In the genomic region with DNA sequence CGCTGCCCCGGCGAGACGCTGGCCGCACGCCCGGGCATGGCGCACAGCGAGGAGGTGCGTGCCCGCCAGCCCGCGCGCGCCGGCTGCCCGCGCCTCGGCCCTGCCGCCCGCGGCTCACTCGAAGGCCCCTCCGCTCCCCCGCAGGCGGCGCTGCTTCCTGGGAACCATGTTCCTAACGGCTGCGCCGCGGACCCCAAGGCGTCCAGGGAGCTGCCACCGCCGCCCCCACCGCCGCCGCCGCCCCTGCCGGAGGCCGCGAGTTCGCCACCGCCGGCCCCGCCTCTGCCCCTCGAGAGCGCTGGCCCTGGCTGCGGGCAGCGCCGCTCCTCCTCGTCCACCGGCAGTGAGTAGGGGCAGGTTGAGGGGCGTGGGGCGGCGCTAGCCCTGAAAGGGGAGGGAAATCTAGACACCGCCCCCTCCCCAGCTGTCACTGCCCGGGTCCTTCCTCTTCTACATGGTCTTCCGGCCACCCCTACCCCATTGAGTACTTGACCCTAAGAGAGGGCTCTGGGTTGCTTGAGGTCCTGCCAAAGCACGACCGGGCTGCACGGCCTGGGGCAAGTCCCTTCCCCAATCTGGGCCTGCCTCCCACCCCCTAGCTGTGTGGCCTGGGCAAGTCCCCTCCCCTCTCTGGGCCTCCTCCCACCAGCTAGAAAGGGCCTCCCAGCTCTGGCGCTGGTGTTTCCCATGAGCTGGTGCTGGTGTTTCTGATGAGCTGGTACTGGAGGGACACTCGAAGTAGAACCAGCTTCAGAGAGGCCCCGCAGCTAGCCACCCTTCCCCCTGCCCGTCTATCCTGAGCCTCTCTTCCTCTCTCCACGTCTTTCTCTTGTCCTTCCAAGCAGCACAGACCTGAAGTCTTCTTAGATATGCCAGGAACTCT, we compare ENCODE assay signal across 8 cellular contexts. TPM values are rescaled to one million over a fixed set of nuclear protein-coding genes. Genes with fewer than 3 reads are reported as not detected.
DNase-seq lines count a peak whose midpoint lies in the region; ATAC-seq, FAIRE-seq and TF ChIP-seq lines count a peak whose summit lies in the region.

No MANE protein-coding gene starts in this region.

- no peak overlapping the region for H3K4me3 ChIP-seq in endothelial cell of umbilical vein (replicated peaks in 1 of 3; ENCODE audit: insufficient read depth in 1 of 3, low read depth in 1 of 3, low read length in 3 of 3)

- no peaks in the 10 kb centered on the region for H3K9me1 ChIP-seq in endothelial cell of umbilical vein (replicated peaks; ENCODE audit: control insufficient read depth, extremely low read depth, insufficient read depth, low read length)

- no peak overlapping the region for H2AFZ ChIP-seq in endothelial cell of umbilical vein (ENCODE audit: low read depth, low read length)

- no peak overlapping the region for H3K9ac ChIP-seq in endothelial cell of umbilical vein (replicated peaks; ENCODE audit: extremely low read depth, insufficient read depth, low read length)

- TF ChIP-seq CTCF in endothelial cell of umbilical vein (IDR thresholded peaks at IDR 0.05; ENCODE audit: extremely low read depth in 1 of 2, insufficient read depth in 1 of 2, low read depth in 1 of 2, low read length in 2 of 2) (no peak), progenitor cell of endocrine pancreas (IDR thresholded peaks at IDR 0.05; ENCODE audit: unreplicated experiment) (no peak), GM20000 (IDR thresholded peaks at IDR 0.05; ENCODE audit: extremely low read depth, missing control alignments) (no peak)

- intact Hi-C loops in endothelial cell of umbilical vein (cut with micrococcal nuclease), result no loop called here

- no peak for TF ChIP-seq POLR2A in endothelial cell of umbilical vein (IDR thresholded peaks at IDR 0.05; ENCODE audit: low read depth, low read length)

- CTCF ChIA-PET in endothelial cell of umbilical vein (lab: Charles Lee), result interaction anchor here (1.0 to 1.9 kb wide), 4 partner anchors 11 to 203 kb away, joined by 3 to 18 read pairs (median 4); no protein-coding TSS in a partner anchor

- no peaks in the 10 kb centered on the region for H3K4me1 ChIP-seq in endothelial cell of umbilical vein (ENCODE audit: control insufficient read depth, extremely low read depth, insufficient read depth, low read length)

- peak overlapping the region; percentile 27 for H3K27ac Mint-ChIP-seq in progenitor cell of endocrine pancreas

- peaks cover 24% of the 10 kb centered on the region for H3K4me1 Mint-ChIP-seq in progenitor cell of endocrine pancreas (ENCODE audit: low read depth)

- H3K79me2 ChIP-seq in endothelial cell of umbilical vein (ENCODE audit: control insufficient read depth, insufficient read depth, low read length), result no peaks in the 10 kb centered on the region

- H3K36me3 Mint-ChIP-seq in progenitor cell of endocrine pancreas (ENCODE audit: insufficient read depth), result peaks cover 6% of the 10 kb centered on the region

- H3K27me3 Mint-ChIP-seq in progenitor cell of endocrine pancreas, result peaks cover 14% of the 10 kb centered on the region

- H3K27me3 ChIP-seq in endothelial cell of umbilical vein (ENCODE audit: control insufficient read depth in 2 of 2, insufficient read depth in 2 of 2, low read length in 2 of 2), result peaks cover 48 to 51% of the 10 kb centered on the region in 2 experiments

- no peak overlapping the region for H3K27ac ChIP-seq in endothelial cell of umbilical vein (ENCODE audit: insufficient read depth, low read depth, low read length)

- dilution Hi-C loops in endothelial cell of umbilical vein (cut with MboI; ENCODE audit: extremely low pct_ligation_motif_present, low sequenced_read_pairs), result no loop called here

- no peak overlapping the region for H3K4me2 ChIP-seq in endothelial cell of umbilical vein (ENCODE audit: insufficient read depth, low read length)

- H3K36me3 ChIP-seq in endothelial cell of umbilical vein (ENCODE audit: control insufficient read depth in 2 of 2, extremely low read depth in 1 of 2, insufficient read depth in 2 of 2, low read length in 2 of 2), result no peaks in the 10 kb centered on the region

- H3K4me3 Mint-ChIP-seq in progenitor cell of endocrine pancreas (ENCODE audit: low read depth), result peak overlapping the region; percentile 59

- peak; percentile 15 for DNase-seq in NCI-H1436 (lab: John Stamatoyannopoulos, UW)
- DNase-seq in NCI-H1436 treated with DMSO at 0.1 percent for 48 hours (lab: John Stamatoyannopoulos, UW), result no peak
- peak; percentile 45 to 85 for DNase-seq in NCI-H526 (lab: John Stamatoyannopoulos, UW)
- DNase-seq in endothelial cell of umbilical vein (ENCODE audit: low read depth, low spot score), result peak; percentile 20
- DNase-seq in progenitor cell of endocrine pancreas (ENCODE audit: low spot score, unreplicated experiment), result peak; percentile 42
- no peak for DNase-seq in GM20000 (ENCODE audit: low spot score)

- FAIRE-seq in endothelial cell of umbilical vein (lab: Jason Lieb, UNC), result no peak

- no peaks in the 10 kb centered on the region for H3K9me3 Mint-ChIP-seq in progenitor cell of endocrine pancreas (ENCODE audit: low read depth)

- H4K20me1 ChIP-seq in endothelial cell of umbilical vein (replicated peaks; ENCODE audit: control insufficient read depth, extremely low read depth, insufficient read depth, low read length), result no peaks in the 10 kb centered on the region

- POLR2A ChIA-PET in endothelial cell of umbilical vein (lab: Charles Lee), result no interaction called here

- ATAC-seq in GM19397 (IDR thresholded peaks at IDR 0.05; ENCODE audit: unreplicated experiment) (no peak), GM19455 (IDR thresholded peaks at IDR 0.05; ENCODE audit: unreplicated experiment) (no peak)

- no peaks in the 10 kb centered on the region for H3K9me3 ChIP-seq in endothelial cell of umbilical vein (replicated peaks; ENCODE audit: control insufficient read depth, insufficient read depth, low read length)

- BruUV-seq in endothelial cell of umbilical vein (replicated peaks; lab: Mats Ljungman, UMichigan), result no TSS peak

TF ChIP-seq in endothelial cell of umbilical vein, 7 proteins besides CTCF, POLR2A, EP300 and RAD21 (continues in another document):
- TF ChIP-seq FOS (IDR thresholded peaks at IDR 0.05; ENCODE audit: borderline replicate concordance, insufficient read depth, low read length) (no peak), GATA2 (IDR thresholded peaks at IDR 0.05; ENCODE audit: insufficient read depth, insufficient read length, low read depth, low read length) (no peak)

RNA-seq across cellular contexts. Expression of a gene that starts 17.0 kb away (rescaled TPM):
- 33.9 and 48.7 TPM in 2 replicates for total RNA-seq in endothelial cell of umbilical vein
- polyA plus RNA-seq in endothelial cell of umbilical vein, result 38.8 and 52.9 TPM in 2 replicates
- polyA plus RNA-seq in endothelial cell of umbilical vein (2011; cell fraction: cytosol; rRNA removed), result 8.5 and 11.8 TPM in 2 replicates
- 247 and 252 TPM in 2 replicates for polyA plus RNA-seq in endothelial cell of umbilical vein (2011; cell fraction: nucleus; rRNA removed)
- 18.0 and 27.4 TPM in 2 replicates for polyA plus RNA-seq in endothelial cell of umbilical vein (2012)
- 11.2 and 23.6 TPM in 2 replicates for polyA minus RNA-seq in endothelial cell of umbilical vein
- not detected for polyA minus RNA-seq in endothelial cell of umbilical vein (2011; cell fraction: cytosol; rRNA and poly(A)+ RNA removed)
- polyA minus RNA-seq in endothelial cell of umbilical vein (2011; cell fraction: nucleus; rRNA and poly(A)+ RNA removed), result 31.3 and 39.8 TPM in 2 replicates
- 68.3 and 68.9 TPM in 2 replicates for total RNA-seq in progenitor cell of endocrine pancreas

RNA-seq across cellular contexts. Expression of a gene that starts 24.4 kb away (rescaled TPM):
- total RNA-seq in endothelial cell of umbilical vein (0.71 and 2.2 TPM in 2 replicates), progenitor cell of endocrine pancreas (49.5 and 54.0 TPM in 2 replicates)
- polyA plus RNA-seq in endothelial cell of umbilical vein, result 0.46 and 0.54 TPM in 2 replicates
- 0.07 and 0.17 TPM in 2 replicates for polyA plus RNA-seq in endothelial cell of umbilical vein (2011; cell fraction: cytosol; rRNA removed)
- 0.76 and 0.80 TPM in 2 replicates for polyA plus RNA-seq in endothelial cell of umbilical vein (2011; cell fraction: nucleus; rRNA removed)
- polyA plus RNA-seq in endothelial cell of umbilical vein (2012), result 0.71 and 0.75 TPM in 2 replicates
- polyA minus RNA-seq in endothelial cell of umbilical vein, result 0.13 TPM in 1 of 2 replicates, not detected in the other
- polyA minus RNA-seq in endothelial cell of umbilical vein (2011; cell fraction: cytosol; rRNA and poly(A)+ RNA removed), result 4.0 TPM
- 0.34 TPM in 1 of 2 replicates, not detected in the other for polyA minus RNA-seq in endothelial cell of umbilical vein (2011; cell fraction: nucleus; rRNA and poly(A)+ RNA removed)

RNA-seq across cellular contexts. Expression of a gene that starts 29.3 kb away (rescaled TPM):
- total RNA-seq in endothelial cell of umbilical vein (9.4 and 13.3 TPM in 2 replicates), progenitor cell of endocrine pancreas (0.07 and 0.12 TPM in 2 replicates)
- polyA plus RNA-seq in endothelial cell of umbilical vein, result 3.6 and 3.7 TPM in 2 replicates
- polyA plus RNA-seq in endothelial cell of umbilical vein (2011; cell fraction: cytosol; rRNA removed), result 2.7 and 2.9 TPM in 2 replicates
- polyA plus RNA-seq in endothelial cell of umbilical vein (2011; cell fraction: nucleus; rRNA removed), result 2.1 and 3.5 TPM in 2 replicates
- 4.7 and 12.3 TPM in 2 replicates for polyA plus RNA-seq in endothelial cell of umbilical vein (2012)
- 2.0 and 2.4 TPM in 2 replicates for polyA minus RNA-seq in endothelial cell of umbilical vein
- polyA minus RNA-seq in endothelial cell of umbilical vein (2011; cell fraction: cytosol; rRNA and poly(A)+ RNA removed), result 6.2 TPM
- polyA minus RNA-seq in endothelial cell of umbilical vein (2011; cell fraction: nucleus; rRNA and poly(A)+ RNA removed), result 1.4 and 1.5 TPM in 2 replicates

RNA-seq across cellular contexts. Expression of a gene that starts 42.5 kb away (rescaled TPM):
- total RNA-seq in endothelial cell of umbilical vein, result 56.9 and 68.3 TPM in 2 replicates
- 30.6 and 40.8 TPM in 2 replicates for polyA plus RNA-seq in endothelial cell of umbilical vein
- polyA plus RNA-seq in endothelial cell of umbilical vein (2011; cell fraction: cytosol; rRNA removed), result 15.3 and 21.4 TPM in 2 replicates
- 140 and 157 TPM in 2 replicates for polyA plus RNA-seq in endothelial cell of umbilical vein (2011; cell fraction: nucleus; rRNA removed)
- 25.4 and 32.1 TPM in 2 replicates for polyA plus RNA-seq in endothelial cell of umbilical vein (2012)
- 24.3 and 28.8 TPM in 2 replicates for polyA minus RNA-seq in endothelial cell of umbilical vein
- 1.3 TPM for polyA minus RNA-seq in endothelial cell of umbilical vein (2011; cell fraction: cytosol; rRNA and poly(A)+ RNA removed)
- 33.5 and 67.5 TPM in 2 replicates for polyA minus RNA-seq in endothelial cell of umbilical vein (2011; cell fraction: nucleus; rRNA and poly(A)+ RNA removed)
- total RNA-seq in progenitor cell of endocrine pancreas, result 72.3 and 77.0 TPM in 2 replicates

RNA-seq across cellular contexts. Expression of a gene that starts 55.4 kb away (rescaled TPM):
- total RNA-seq in endothelial cell of umbilical vein, result 69.4 and 76.5 TPM in 2 replicates
- 104 and 105 TPM in 2 replicates for polyA plus RNA-seq in endothelial cell of umbilical vein
- 84.5 and 86.8 TPM in 2 replicates for polyA plus RNA-seq in endothelial cell of umbilical vein (2011; cell fraction: cytosol; rRNA removed)
- polyA plus RNA-seq in endothelial cell of umbilical vein (2011; cell fraction: nucleus; rRNA removed), result 48.1 and 56.4 TPM in 2 replicates
- 76.1 and 79.8 TPM in 2 replicates for polyA plus RNA-seq in endothelial cell of umbilical vein (2012)
- polyA minus RNA-seq in endothelial cell of umbilical vein, result 42.4 and 44.3 TPM in 2 replicates
- polyA minus RNA-seq in endothelial cell of umbilical vein (2011; cell fraction: cytosol; rRNA and poly(A)+ RNA removed), result 29.4 TPM
- polyA minus RNA-seq in endothelial cell of umbilical vein (2011; cell fraction: nucleus; rRNA and poly(A)+ RNA removed), result 10.6 and 13.3 TPM in 2 replicates
- 30.2 and 30.3 TPM in 2 replicates for total RNA-seq in progenitor cell of endocrine pancreas

Comparison
In these comparisons a context has a peak if more than half of its experiments do, and no peak if none do; other contexts are left out.
1. DNase-seq: peak in NCI-H1436 (single experiment), NCI-H526 (2 of 2), endothelial cell of umbilical vein (single experiment) and progenitor cell of endocrine pancreas (single experiment); none in NCI-H1436 treated with DMSO at 0.1 percent for 48 hours (single experiment) and GM20000 (single experiment).
2. RNA of a gene that starts 24.4 kb away (total RNA-seq): 49.5 to 54.0 TPM in progenitor cell of endocrine pancreas; 0.71 to 2.2 TPM in endothelial cell of umbilical vein; every median in the first group is over 10 times any median in the second.